Comparison of ENCODE assay signal across 21 cellular contexts in genomic region chr5:59095480-59095879, GRCh38.
DNase-seq lines count a peak whose midpoint lies in the region; ATAC-seq and TF ChIP-seq lines count a peak whose summit lies in the region.
"Had no signal": no experiment of that assay in that cellular context is flagged by ENCODE, and none has a peak within 500 bp of the region (broad histone marks: within the 10 kb centered on the region; RNA-seq: fewer than 3 reads in every experiment).

No MANE protein-coding gene starts in this region.

- H3K4me1 Mint-ChIP-seq in immature natural killer cell: peaks cover 34 to 38% of the 10 kb centered on the region in 2 donors

- TF ChIP-seq CTCF in choroid plexus epithelial cell (conservative IDR thresholded peaks at IDR 0.05; ENCODE audit: low read depth, low read length): no peak
- TF ChIP-seq CTCF in gastrocnemius medialis (IDR thresholded peaks at IDR 0.05 in 4 of 5, conservative IDR thresholded peaks at IDR 0.05 in 1 of 5): no peak
- TF ChIP-seq CTCF in mucosa of descending colon (IDR thresholded peaks at IDR 0.05): no peak

- intact Hi-C loops in gastrocnemius medialis (cut with DNase I; ENCODE audit: low total_unique reads) (no loop called here), mucosa of descending colon (cut with DNase I, micrococcal nuclease) (no loop called here)

- H3K36me3 ChIP-seq in gastrocnemius medialis: no peaks in the 10 kb centered on the region
- H3K36me3 ChIP-seq in mucosa of descending colon (ENCODE audit: low read depth): no peaks in the 10 kb centered on the region
- H3K36me3 ChIP-seq: BE2C, brain microvascular endothelial cell, MG63 had no signal

- in situ Hi-C loops in gastrocnemius medialis (cut with MboI; ENCODE audit: low sequenced_read_pairs in 4 of 4): no loop called here

- peaks cover 3 to 12% (median 9%) of the 10 kb centered on the region in 3 donors for H3K27me3 Mint-ChIP-seq in immature natural killer cell (ENCODE audit: low read depth in 3 of 3)

- DNase-seq in EH (ENCODE audit: low read depth): peak; percentile 24
- peak; percentile 85 for DNase-seq in choroid plexus epithelial cell (ENCODE audit: low read depth)
- DNase-seq in immature natural killer cell: no peak
- DNase-seq in gastrocnemius medialis: no peak
- no peak for DNase-seq in mucosa of descending colon
- DNase-seq in stimulated activated naive CD4-positive, alpha-beta T cell treated with Interleukin-2 at 50 U/mL for 16 hours (lab: John Stamatoyannopoulos, UW): no peak
- DNase-seq in UCSD-AML1 (lab: John Stamatoyannopoulos, UW; ENCODE audit: unreplicated experiment): no peak
- DNase-seq: activated naive CD4-positive, alpha-beta T cell treated with Interleukin-2 at 50 U/mL for 16 hours; BE2C; brain microvascular endothelial cell; DMS53; MG63; NCI-H187 treated with DMSO at 0.1 percent for 48 hours; NCI-H524 treated with DMSO at 0.1 percent for 48 hours; PC-9; retina; stimulated activated CD4-positive, alpha-beta T cell treated with anti-CD3 and anti-CD28 coated beads, Interleukin-4, amount 100 ng/mL, for 1 hour; trophoblast cell had no signal

- no peak overlapping the region for H3K4me3 Mint-ChIP-seq in immature natural killer cell
- H3K4me3 Mint-ChIP-seq: GM23338 had no signal

- H3K27ac Mint-ChIP-seq in immature natural killer cell: peak overlapping the region in 4 of 6 donors; percentile 83 to 97 (median 94)
- H3K27ac Mint-ChIP-seq: GM23338 had no signal

- no peaks in the 10 kb centered on the region for H3K27me3 ChIP-seq in gastrocnemius medialis
- H3K27me3 ChIP-seq: BE2C, brain microvascular endothelial cell, MG63 had no signal

- TF ChIP-seq POLR2A in gastrocnemius medialis (IDR thresholded peaks at IDR 0.05): no peak

- H3K9me3 ChIP-seq in gastrocnemius medialis: no peaks in the 10 kb centered on the region
- no peaks in the 10 kb centered on the region for H3K9me3 ChIP-seq in mucosa of descending colon
- H3K9me3 ChIP-seq: BE2C, MG63 had no signal

- H3K4me1 ChIP-seq in gastrocnemius medialis (peaks cover 27 to 28% of the 10 kb centered on the region in 2 donors), mucosa of descending colon (ENCODE audit: low read depth) (peaks cover 7% of the 10 kb centered on the region)

- no peak overlapping the region for H3K4me3 ChIP-seq in choroid plexus epithelial cell (ENCODE audit: low read depth, low read length)
- H3K4me3 ChIP-seq in gastrocnemius medialis: no peak overlapping the region
- no peak overlapping the region for H3K4me3 ChIP-seq in mucosa of descending colon
- H3K4me3 ChIP-seq: GM23338, MG63, PC-9 had no signal

- peak; percentile 69 to 80 for ATAC-seq in gastrocnemius medialis
- no peak for ATAC-seq in mucosa of descending colon
- ATAC-seq in HG03571 (IDR thresholded peaks at IDR 0.05; ENCODE audit: unreplicated experiment): no peak
- ATAC-seq: GM23338 had no signal

- peaks cover 0 to 7% (median 4%) of the 10 kb centered on the region in 3 donors for H3K36me3 Mint-ChIP-seq in immature natural killer cell

- peak overlapping the region; percentile 56 to 69 (median 62) for H3K27ac ChIP-seq in gastrocnemius medialis
- H3K27ac ChIP-seq: brain microvascular endothelial cell, PC-9, VCaP had no signal

- no peaks in the 10 kb centered on the region for H3K9me3 Mint-ChIP-seq in immature natural killer cell
- H3K9me3 Mint-ChIP-seq: GM23338 had no signal

Comparison
In these comparisons a context has a peak if more than half of its experiments do, and no peak if none do; other contexts are left out.
1. DNase-seq: peak in EH (single experiment) and choroid plexus epithelial cell (single experiment); none in immature natural killer cell (0 of 3), gastrocnemius medialis (0 of 2), mucosa of descending colon (0 of 3), stimulated activated naive CD4-positive, alpha-beta T cell treated with Interleukin-2 at 50 U/mL for 16 hours (single experiment) and UCSD-AML1 (single experiment).
2. ATAC-seq: peak in gastrocnemius medialis (2 of 2); none in mucosa of descending colon (single experiment) and HG03571 (single experiment).